8 cellular contexts compared by ENCODE assay signal in genomic region chr15:65916664-65917406, GRCh38. TPM values are rescaled to one million over a fixed set of nuclear protein-coding genes. Genes with fewer than 3 reads are reported as not detected.
DNase-seq lines count a peak whose midpoint lies in the region; ATAC-seq and TF ChIP-seq lines count a peak whose summit lies in the region.

No MANE protein-coding gene starts in this region.

- H3K9ac ChIP-seq in GM23248 (no peak overlapping the region), Loucy (ENCODE audit: low read depth, low read length, poor library complexity, severe bottlenecking) (no peak overlapping the region)

- H2AFZ ChIP-seq in GM23248 (no peak overlapping the region), Loucy (ENCODE audit: low read length) (no peak overlapping the region)

- in situ Hi-C loops in GM23248 (cut with MboI): no loop called here

- no peak overlapping the region for H3K4me3 ChIP-seq in GM23248
- H3K4me3 ChIP-seq in Loucy (ENCODE audit: low read length, poor library complexity, severe bottlenecking): no peak overlapping the region

- no peaks in the 10 kb centered on the region for H3K9me3 Mint-ChIP-seq in activated T-helper 17 cell treated with anti-CD3 and anti-CD28 coated beads, Interleukin-2, amount 50 U/mL, for 72 hours

- peak; percentile 96 for ATAC-seq in activated T-helper 17 cell treated with anti-CD3 and anti-CD28 coated beads, Interleukin-2, amount 50 U/mL, for 72 hours (replicated peaks)

- no peaks in the 10 kb centered on the region for H3K79me2 ChIP-seq in GM23248 (ENCODE audit: insufficient read depth)
- no peaks in the 10 kb centered on the region for H3K79me2 ChIP-seq in Loucy (ENCODE audit: insufficient read depth, low read length)

- no peak overlapping the region for H3K4me3 Mint-ChIP-seq in activated T-helper 17 cell treated with anti-CD3 and anti-CD28 coated beads, Interleukin-2, amount 50 U/mL, for 72 hours

- peak overlapping the region; percentile 62 for H3K27ac Mint-ChIP-seq in activated T-helper 17 cell treated with anti-CD3 and anti-CD28 coated beads, Interleukin-2, amount 50 U/mL, for 72 hours

- H3K27me3 ChIP-seq in GM23248 (replicated peaks; ENCODE audit: insufficient read depth) (no peaks in the 10 kb centered on the region), Loucy (ENCODE audit: insufficient read depth, low read length, poor library complexity, severe bottlenecking) (no peaks in the 10 kb centered on the region)

- no peaks in the 10 kb centered on the region for H3K36me3 Mint-ChIP-seq in activated T-helper 17 cell treated with anti-CD3 and anti-CD28 coated beads, Interleukin-2, amount 50 U/mL, for 72 hours (ENCODE audit: low read depth)

- H3K27ac ChIP-seq in GM23248: no peak overlapping the region

- H3K36me3 ChIP-seq in GM23248 (ENCODE audit: low read depth) (no peaks in the 10 kb centered on the region), Loucy (ENCODE audit: insufficient read depth, low read length) (no peaks in the 10 kb centered on the region)

- WGBS in GM23248 (ENCODE audit: low coverage in 1 of 2, low lambda C conversion rate in 2 of 2, missing lambda C conversion rate in 2 of 2), 2 experiments: 11 to 16% methylated on average over 14 to 16 of the region's 16 CpGs

- no peaks in the 10 kb centered on the region for H3K9me3 ChIP-seq in GM23248 (ENCODE audit: low read depth)
- no peaks in the 10 kb centered on the region for H3K9me3 ChIP-seq in Loucy (ENCODE audit: insufficient read depth, low read depth, low read length)

- peaks cover 17% of the 10 kb centered on the region for H3K4me1 ChIP-seq in GM23248 (ENCODE audit: insufficient read depth)
- no peaks in the 10 kb centered on the region for H3K4me1 ChIP-seq in Loucy (ENCODE audit: insufficient read depth, low read length, poor library complexity, severe bottlenecking)

- peak; percentile 52 for TF ChIP-seq CTCF in Loucy (conservative IDR thresholded peaks at IDR 0.05; ENCODE audit: low read length)

- no peaks in the 10 kb centered on the region for H3K9me2 ChIP-seq in GM23248 (ENCODE audit: insufficient read depth)
- H3K9me2 ChIP-seq in Loucy (replicated peaks; ENCODE audit: low read depth, low read length): no peaks in the 10 kb centered on the region

- H3K4me2 ChIP-seq in GM23248 (ENCODE audit: unreplicated experiment): no peak overlapping the region
- no peak overlapping the region for H3K4me2 ChIP-seq in Loucy (ENCODE audit: low read depth, low read length, poor library complexity, severe bottlenecking)

- no peaks in the 10 kb centered on the region for H4K20me1 ChIP-seq in GM23248 (ENCODE audit: insufficient read depth)
- H4K20me1 ChIP-seq in Loucy (ENCODE audit: insufficient read depth, low read length, poor library complexity, severe bottlenecking): no peaks in the 10 kb centered on the region

- peaks cover 19% of the 10 kb centered on the region for H3K4me1 Mint-ChIP-seq in activated T-helper 17 cell treated with anti-CD3 and anti-CD28 coated beads, Interleukin-2, amount 50 U/mL, for 72 hours

- no peaks in the 10 kb centered on the region for H3K27me3 Mint-ChIP-seq in activated T-helper 17 cell treated with anti-CD3 and anti-CD28 coated beads, Interleukin-2, amount 50 U/mL, for 72 hours

- H3F3A ChIP-seq in GM23248 (ENCODE audit: insufficient read depth) (no peaks in the 10 kb centered on the region; the same call in 1 of the 2 replicates), Loucy (ENCODE audit: low read depth) (no peaks in the 10 kb centered on the region)

- peak in 2 of 3 experiments; percentile 10 to 29 for DNase-seq in activated CD8-positive, alpha-beta memory T cell treated with anti-CD3 and anti-CD28 coated beads for 48 hours (ENCODE audit: low read depth in 2 of 3, low spot score in 2 of 3)
- DNase-seq in activated CD8-positive, alpha-beta memory T cell treated with anti-CD3 and anti-CD28 coated beads, Interleukin-2, amount 50 U/mL, for 4 hours: no peak
- DNase-seq in GM23248 (peak; percentile 87), head of caudate nucleus (peak; percentile 57 to 88 (median 74)), posterior vena cava (ENCODE audit: low spot score) (peak; percentile 86), MV-4-11 (lab: John Stamatoyannopoulos, UW) (no peak)

- intact Hi-C loops in head of caudate nucleus (cut with DNase I): loop anchor here (5.0 kb wide), 1 partner anchor 370 kb away; no protein-coding TSS in a partner anchor
- intact Hi-C loops in posterior vena cava (cut with DNase I): no loop called here

RNA-seq across cellular contexts. Expression of gene RAB11A, which starts 47.5 kb away (rescaled TPM):
- 148 and 171 TPM in 2 replicates for total RNA-seq in GM23248 (2014; rRNA removed; shearing (Covaris generic))
- polyA plus RNA-seq in GM23248 (2016; fragmentation: Nextera tagmentation; extraction: Ambion mirVana): 258 and 262 TPM in 2 replicates
- 100 to 1,000 TPM; 108 to 143 TPM for total RNA-seq in activated T-helper 17 cell treated with anti-CD3 and anti-CD28 coated beads, Interleukin-2, amount 50 U/mL, for 72 hours
- 100 to 1,000 TPM; 176 to 182 TPM for total RNA-seq in posterior vena cava

Comparison
In these comparisons a context has a peak if more than half of its experiments do, and no peak if none do; other contexts are left out.
1. DNase-seq: peak in activated CD8-positive, alpha-beta memory T cell treated with anti-CD3 and anti-CD28 coated beads for 48 hours (2 of 3), GM23248 (single experiment), head of caudate nucleus (42 of 42) and posterior vena cava (single experiment); none in activated CD8-positive, alpha-beta memory T cell treated with anti-CD3 and anti-CD28 coated beads, Interleukin-2, amount 50 U/mL, for 4 hours (single experiment) and MV-4-11 (single experiment).